In genomic region chr20:44641305-44641704, GRCh38 we compare ENCODE assay signal across 16 cellular contexts. TPM values are rescaled to one million over a fixed set of nuclear protein-coding genes. Genes with fewer than 3 reads are reported as not detected.
DNase-seq lines count a peak whose midpoint lies in the region; ATAC-seq, FAIRE-seq and TF ChIP-seq lines count a peak whose summit lies in the region.
"Had no signal": no experiment of that assay in that cellular context is flagged by ENCODE, and none has a peak within 500 bp of the region (broad histone marks: within the 10 kb centered on the region; RNA-seq: fewer than 3 reads in every experiment).

No MANE protein-coding gene starts in this region.

- H3K27me3 Mint-ChIP-seq in CD4-positive, alpha-beta memory T cell: no peaks in the 10 kb centered on the region
- no peaks in the 10 kb centered on the region for H3K27me3 Mint-ChIP-seq in activated CD8-positive, alpha-beta T cell treated with anti-CD3 and anti-CD28 coated beads, Interleukin-2, amount 10 ng/mL, durations not matched to agents 7 days and 5 days (ENCODE audit: low read depth)
- H3K27me3 Mint-ChIP-seq in mesothelial cell of epicardium (ENCODE audit: low read depth): no peaks in the 10 kb centered on the region

- peaks cover 57% of the 10 kb centered on the region for H3K4me1 ChIP-seq in CD4-positive, alpha-beta memory T cell (ENCODE audit: insufficient read depth, low read length)

- H3K27ac ChIP-seq in CD4-positive, alpha-beta memory T cell (ENCODE audit: low read depth, low read length): peak overlapping the region; percentile 82
- H3K27ac ChIP-seq in KOPT-K1 (ENCODE audit: low read depth, low read length, poor library complexity, severe bottlenecking): peak overlapping the region; percentile 95

- H3K4me1 Mint-ChIP-seq in CD4-positive, alpha-beta memory T cell: peaks cover 45 to 70% (median 58%) of the 10 kb centered on the region in 4 donors
- peaks cover 65% of the 10 kb centered on the region for H3K4me1 Mint-ChIP-seq in activated CD8-positive, alpha-beta T cell treated with anti-CD3 and anti-CD28 coated beads, Interleukin-2, amount 10 ng/mL, durations not matched to agents 7 days and 5 days (ENCODE audit: low read depth)
- H3K4me1 Mint-ChIP-seq in mesothelial cell of epicardium: peaks cover 30% of the 10 kb centered on the region

- peak overlapping the region; percentile 38 to 99 (median 94) for H3K27ac Mint-ChIP-seq in CD4-positive, alpha-beta memory T cell
- H3K27ac Mint-ChIP-seq in activated CD8-positive, alpha-beta T cell treated with anti-CD3 and anti-CD28 coated beads, Interleukin-2, amount 10 ng/mL, durations not matched to agents 7 days and 5 days: peak overlapping the region; percentile 89
- H3K27ac Mint-ChIP-seq in mesothelial cell of epicardium: peak overlapping the region; percentile 91

- DNase-seq in CD4-positive, alpha-beta memory T cell: no peak
- no peak for DNase-seq in activated CD8-positive, alpha-beta T cell treated with anti-CD3 and anti-CD28 coated beads, Interleukin-2, amount 10 ng/mL, durations not matched to agents 7 days and 5 days
- DNase-seq in mesothelial cell of epicardium (ENCODE audit: low spot score in 2 of 2, unreplicated experiment in 2 of 2) (no peak), NCI-H2227 treated with DMSO at 0.1 percent for 48 hours (lab: John Stamatoyannopoulos, UW) (no peak), Kasumi-1 (lab: John Stamatoyannopoulos, UW) (no peak), urothelium cell line (ENCODE audit: low spot score) (no peak)
- no peak for DNase-seq in activated effector memory CD4-positive, alpha-beta T cell treated with anti-CD3 and anti-CD28 coated beads, Interleukin-2, amount 50 U/mL, for 16 hours
- DNase-seq: activated CD4-positive, alpha-beta T cell treated with anti-CD3 and anti-CD28 coated beads, Interleukin-2, amount 50 U/mL, for 48 hours; effector memory CD4-positive, alpha-beta T cell; HCEC 1CT; heart left ventricle; NCI-H524; SJCRH30; stimulated activated CD4-positive, alpha-beta T cell treated with anti-CD3 and anti-CD28 coated beads, Interleukin-2, amount 100 ng/mL, for 24 hours had no signal

- no peaks in the 10 kb centered on the region for H3K9me3 ChIP-seq in CD4-positive, alpha-beta memory T cell (ENCODE audit: control insufficient read depth in 1 of 2, low read length in 2 of 2)
- no peaks in the 10 kb centered on the region for H3K9me3 ChIP-seq in KOPT-K1 (ENCODE audit: insufficient read depth, low read length, poor library complexity, severe bottlenecking)
- H3K9me3 ChIP-seq: SJCRH30 had no signal

- no peaks in the 10 kb centered on the region for H3K27me3 ChIP-seq in CD4-positive, alpha-beta memory T cell (ENCODE audit: insufficient read depth, low read length)
- H3K27me3 ChIP-seq: heart left ventricle, SJCRH30 had no signal

- no peak for ATAC-seq in activated CD8-positive, alpha-beta T cell treated with anti-CD3 and anti-CD28 coated beads, Interleukin-2, amount 10 ng/mL, durations not matched to agents 7 days and 5 days
- ATAC-seq: heart left ventricle had no signal

- intact Hi-C loops in CD4-positive, alpha-beta memory T cell (cut with micrococcal nuclease): loop anchor here (10.0 kb wide), 1 partner anchor 427 kb away; the partner anchor contains the start of gene OSER1

- no peak for TF ChIP-seq CTCF in mesothelial cell of epicardium (IDR thresholded peaks at IDR 0.05; ENCODE audit: unreplicated experiment)

- H3K4me3 ChIP-seq in CD4-positive, alpha-beta memory T cell (ENCODE audit: low read length in 2 of 2): no peak overlapping the region
- H3K4me3 ChIP-seq: SJCRH30 had no signal

- peaks cover 23 to 27% of the 10 kb centered on the region in 2 donors for H3K36me3 Mint-ChIP-seq in CD4-positive, alpha-beta memory T cell
- H3K36me3 Mint-ChIP-seq in activated CD8-positive, alpha-beta T cell treated with anti-CD3 and anti-CD28 coated beads, Interleukin-2, amount 10 ng/mL, durations not matched to agents 7 days and 5 days (ENCODE audit: low read depth): peaks cover 58% of the 10 kb centered on the region
- peaks cover 10% of the 10 kb centered on the region for H3K36me3 Mint-ChIP-seq in mesothelial cell of epicardium

- peak overlapping the region in 6 of 8 donors; percentile 11 to 80 (median 54) for H3K4me3 Mint-ChIP-seq in CD4-positive, alpha-beta memory T cell
- H3K4me3 Mint-ChIP-seq in activated CD8-positive, alpha-beta T cell treated with anti-CD3 and anti-CD28 coated beads, Interleukin-2, amount 10 ng/mL, durations not matched to agents 7 days and 5 days: no peak overlapping the region
- H3K4me3 Mint-ChIP-seq in mesothelial cell of epicardium: no peak overlapping the region

- POLR2A ChIA-PET in CD4-positive, alpha-beta memory T cell (lab: Charles Lee; ENCODE audit: partially characterized antibody): interaction anchor here (1.4 to 3.5 kb wide), 5 partner anchors 10 to 42 kb away, joined by 3 to 44 read pairs (median 17); partner anchors contain the start of gene ADA
- POLR2A ChIA-PET in activated CD8-positive, alpha-beta T cell treated with anti-CD3 and anti-CD28 coated beads, Interleukin-2, amount 10 ng/mL, durations not matched to agents 7 days and 5 days (lab: Charles Lee): no interaction called here

- no peak for FAIRE-seq in urothelium cell line (lab: Jason Lieb, UNC)
- FAIRE-seq: GM19239 had no signal

- H3K36me3 ChIP-seq in CD4-positive, alpha-beta memory T cell (ENCODE audit: insufficient read depth, low read length): no peaks in the 10 kb centered on the region
- H3K36me3 ChIP-seq in KOPT-K1 (ENCODE audit: insufficient read depth, low read length): peaks cover 84% of the 10 kb centered on the region
- H3K36me3 ChIP-seq: SJCRH30 had no signal

- CTCF ChIA-PET in CD4-positive, alpha-beta memory T cell (lab: Charles Lee; ENCODE audit: partially characterized antibody): interaction anchor here (2.5 kb wide), 1 partner anchor 42 kb away, joined by 28 read pairs; no protein-coding TSS in a partner anchor
- CTCF ChIA-PET in activated CD8-positive, alpha-beta T cell treated with anti-CD3 and anti-CD28 coated beads, Interleukin-2, amount 10 ng/mL, durations not matched to agents 7 days and 5 days (lab: Charles Lee): interaction anchor here (1.1 to 11.1 kb wide), 4 partner anchors 31 to 120 kb away, joined by 4 to 150 read pairs (median 10); no protein-coding TSS in a partner anchor

- H3K9me3 Mint-ChIP-seq in CD4-positive, alpha-beta memory T cell: peaks cover 0 to 4% (median 0%) of the 10 kb centered on the region in 8 donors
- no peaks in the 10 kb centered on the region for H3K9me3 Mint-ChIP-seq in activated CD8-positive, alpha-beta T cell treated with anti-CD3 and anti-CD28 coated beads, Interleukin-2, amount 10 ng/mL, durations not matched to agents 7 days and 5 days (ENCODE audit: insufficient read depth)
- H3K9me3 Mint-ChIP-seq in mesothelial cell of epicardium: peaks cover 4% of the 10 kb centered on the region

RNA-seq across cellular contexts. Expression of gene ADA, which starts 10.2 kb away (rescaled TPM):
- total RNA-seq in CD4-positive, alpha-beta memory T cell: 10 to 100 TPM; 28.4 to 31.0 TPM
- 10 to 100 TPM; 48.6 to 64.3 TPM for polyA plus RNA-seq in CD4-positive, alpha-beta memory T cell
- total RNA-seq in activated CD8-positive, alpha-beta T cell treated with anti-CD3 and anti-CD28 coated beads, Interleukin-2, amount 10 ng/mL, durations not matched to agents 7 days and 5 days: 100 to 1,000 TPM; 110 to 112 TPM
- 21.7 to 23.1 TPM (median 22.5 TPM) in 3 replicates for total RNA-seq in mesothelial cell of epicardium

RNA-seq across cellular contexts. Expression of gene PKIG, which starts 58.9 kb away (rescaled TPM):
- total RNA-seq in CD4-positive, alpha-beta memory T cell: 1 to 10 TPM in 1 of 2 experiments, under 1 TPM in 1; 0.36 to 1.1 TPM
- polyA plus RNA-seq in CD4-positive, alpha-beta memory T cell: 1 to 10 TPM in 1 of 2 donors, under 1 TPM in 1; 0.71 to 1.1 TPM
- total RNA-seq in activated CD8-positive, alpha-beta T cell treated with anti-CD3 and anti-CD28 coated beads, Interleukin-2, amount 10 ng/mL, durations not matched to agents 7 days and 5 days: 1 to 10 TPM; 2.1 to 2.2 TPM
- total RNA-seq in mesothelial cell of epicardium: 50.4 to 59.1 TPM (median 51.6 TPM) in 3 replicates

Comparison
In these comparisons a context has a peak if more than half of its experiments do, and no peak if none do; other contexts are left out.
1. H3K4me3 Mint-ChIP-seq: peak in CD4-positive, alpha-beta memory T cell (6 of 8); none in activated CD8-positive, alpha-beta T cell treated with anti-CD3 and anti-CD28 coated beads, Interleukin-2, amount 10 ng/mL, durations not matched to agents 7 days and 5 days (single experiment) and mesothelial cell of epicardium (single experiment).
2. RNA of gene PKIG, which starts 58.9 kb away (total RNA-seq): 50.4 to 59.1 TPM in mesothelial cell of epicardium; 2.1 to 2.2 TPM in activated CD8-positive, alpha-beta T cell treated with anti-CD3 and anti-CD28 coated beads, Interleukin-2, amount 10 ng/mL, durations not matched to agents 7 days and 5 days and 0.36 to 1.1 TPM in CD4-positive, alpha-beta memory T cell; every median in the first group is over 10 times any median in the second.
3. Peak in every context shown above with its lines, with median percentiles within 50 percentile points of each other: H3K27ac Mint-ChIP-seq.